24 cellular contexts compared by ENCODE assay signal in genomic region chr15:70781236-70781635, GRCh38. TPM values are rescaled to one million over a fixed set of nuclear protein-coding genes. Genes with fewer than 3 reads are reported as not detected.
DNase-seq lines count a peak whose midpoint lies in the region; ATAC-seq, FAIRE-seq and TF ChIP-seq lines count a peak whose summit lies in the region.
"Had no signal": no experiment of that assay in that cellular context is flagged by ENCODE, and none has a peak within 500 bp of the region (broad histone marks: within the 10 kb centered on the region; RNA-seq: fewer than 3 reads in every experiment).

No MANE protein-coding gene starts in this region.

- H3K36me3 ChIP-seq in GM23338 (ENCODE audit: insufficient read depth): no peaks in the 10 kb centered on the region
- H3K36me3 ChIP-seq in Panc1 (ENCODE audit: control insufficient read depth, insufficient read depth, low read length): no peaks in the 10 kb centered on the region
- H3K36me3 ChIP-seq in hepatocyte (replicated peaks; ENCODE audit: insufficient read depth, low read depth): no peaks in the 10 kb centered on the region
- H3K36me3 ChIP-seq in small intestine (ENCODE audit: control insufficient read depth in 2 of 2, insufficient read depth in 2 of 2, low read length in 2 of 2): no peaks in the 10 kb centered on the region
- H3K36me3 ChIP-seq: sigmoid colon had no signal

- ATAC-seq in GM23338: no peak
- no peak for ATAC-seq in Panc1
- ATAC-seq: activated naive CD4-positive, alpha-beta T cell treated with anti-CD3 and anti-CD28 coated beads, Interleukin-2, amount 50 U/mL, for 72 hours; GM12878; T-cell had no signal

- peak; percentile 44 for DNase-seq in GM23338 (ENCODE audit: low spot score)
- no peak for DNase-seq in Panc1 (ENCODE audit: low read depth, low spot score)
- no peak for DNase-seq in hepatocyte (ENCODE audit: low spot score)
- DNase-seq in small intestine: peak; percentile 55
- DNase-seq in RPMI8226: no peak
- no peak for DNase-seq in NCI-H2081 (lab: John Stamatoyannopoulos, UW)
- no peak for DNase-seq in Kasumi-1 (lab: John Stamatoyannopoulos, UW)
- DNase-seq: activated CD4-positive, alpha-beta T cell treated with anti-CD3 and anti-CD28 coated beads for 48 hours; CD4-positive, alpha-beta T cell; DMS53; effector CD8-positive, alpha-beta T cell; HCEC 1CT; NCI-H1694 treated with DMSO at 0.1 percent for 48 hours; SHP77; sigmoid colon; substantia nigra; T-cell had no signal

- H3K9me3 ChIP-seq in Panc1 (ENCODE audit: control insufficient read depth, insufficient read depth, low read depth, low read length) (no peaks in the 10 kb centered on the region), hepatocyte (ENCODE audit: low read depth) (no peaks in the 10 kb centered on the region), small intestine (ENCODE audit: control insufficient read depth, low read depth) (no peaks in the 10 kb centered on the region)
- H3K9me3 ChIP-seq: sigmoid colon had no signal

- BruUV-seq in Panc1 (replicated peaks; lab: Mats Ljungman, UMichigan): no TSS peak

- no peak for TF ChIP-seq CTCF in GM23338 (conservative IDR thresholded peaks at IDR 0.05; ENCODE audit: low read depth in 2 of 2)
- TF ChIP-seq CTCF in Panc1 (IDR thresholded peaks at IDR 0.05): no peak
- TF ChIP-seq CTCF in hepatocyte (IDR thresholded peaks at IDR 0.05; ENCODE audit: poor library complexity): no peak

- intact Hi-C loops in Panc1 (cut with micrococcal nuclease; ENCODE audit: unreplicated experiment): no loop called here

- H4K20me1 ChIP-seq in GM23338 (replicated peaks; ENCODE audit: insufficient read depth) (no peaks in the 10 kb centered on the region), hepatocyte (ENCODE audit: insufficient read depth, poor library complexity, severe bottlenecking) (no peaks in the 10 kb centered on the region)

- in situ Hi-C loops in Panc1 (cut with HindIII; ENCODE audit: low pct_unique_long_range_greater_than_20kb, low sequenced_read_pairs): no loop called here

- no peaks in the 10 kb centered on the region for H3K9me2 ChIP-seq in GM23338 (ENCODE audit: insufficient read depth)
- H3K9me2 ChIP-seq in hepatocyte (replicated peaks; ENCODE audit: insufficient read depth): no peaks in the 10 kb centered on the region

- no peaks in the 10 kb centered on the region for H3F3A ChIP-seq in GM23338 (replicated peaks; ENCODE audit: low read depth)

- H3K27ac ChIP-seq in GM23338 (ENCODE audit: low read depth): no peak overlapping the region
- peak overlapping the region; percentile 84 for H3K27ac ChIP-seq in Panc1 (ENCODE audit: low read length)
- peak overlapping the region; percentile 23 for H3K27ac ChIP-seq in hepatocyte
- no peak overlapping the region for H3K27ac ChIP-seq in small intestine (ENCODE audit: low read depth in 1 of 2, low read length in 1 of 2)
- H3K27ac ChIP-seq: KMS-11, parathyroid adenoma, sigmoid colon had no signal

- 75% methylated on average over 5 of the region's 5 CpGs for WGBS in hepatocyte (ENCODE audit: low lambda C conversion rate, missing lambda C conversion rate)
- 86 to 94% (median 89%) methylated on average over 5 of the region's 5 CpGs for WGBS in small intestine, 3 donors

- H3K79me2 ChIP-seq in GM23338 (replicated peaks; ENCODE audit: insufficient read depth) (no peaks in the 10 kb centered on the region), hepatocyte (no peaks in the 10 kb centered on the region)
- H3K79me2 ChIP-seq: parathyroid adenoma had no signal

- no peaks in the 10 kb centered on the region for H3K36me3 Mint-ChIP-seq in GM23338 (ENCODE audit: low read depth)
- H3K36me3 Mint-ChIP-seq: activated naive CD4-positive, alpha-beta T cell treated with anti-CD3 and anti-CD28 coated beads, Interleukin-2, amount 50 U/mL, for 72 hours; T-cell had no signal

- H3K27ac Mint-ChIP-seq in GM23338: no peak overlapping the region
- H3K27ac Mint-ChIP-seq: activated naive CD4-positive, alpha-beta T cell treated with anti-CD3 and anti-CD28 coated beads, Interleukin-2, amount 50 U/mL, for 72 hours; activated T-helper 1 cell treated with anti-CD3 and anti-CD28 coated beads, Interleukin-12 subunit alpha, Interleukin-12 subunit beta, Interleukin-2, Interleukin-4 antibody, amounts not matched to agents 30 ng/mL and 10 ng/mL and 1 ng/mL, durations not matched to agents 14 hours and 24 hours and 36 hours; CD4-positive, alpha-beta T cell; nephron; T-cell had no signal

- H2AFZ ChIP-seq in GM23338 (peak overlapping the region; percentile 66; the same call in 1 of the 2 replicates), hepatocyte (no peak overlapping the region)
- H2AFZ ChIP-seq: parathyroid adenoma had no signal

- H3K4me3 ChIP-seq in GM23338: no peak overlapping the region
- H3K4me3 ChIP-seq in Panc1 (ENCODE audit: low read depth in 2 of 2, low read length in 2 of 2): no peak overlapping the region
- no peak overlapping the region for H3K4me3 ChIP-seq in hepatocyte
- no peak overlapping the region for H3K4me3 ChIP-seq in small intestine (ENCODE audit: low read depth in 1 of 2, low read length in 2 of 2)
- H3K4me3 ChIP-seq: GM12878, sigmoid colon had no signal

- H3K4me1 ChIP-seq in GM23338 (ENCODE audit: insufficient read depth) (no peaks in the 10 kb centered on the region), Panc1 (ENCODE audit: control insufficient read depth, insufficient read depth, low read length) (peaks cover 38% of the 10 kb centered on the region), hepatocyte (ENCODE audit: insufficient read depth) (peaks cover 11% of the 10 kb centered on the region), small intestine (ENCODE audit: control insufficient read depth in 2 of 2, insufficient read depth in 1 of 2, low read depth in 1 of 2, low read length in 1 of 2) (peaks cover 0 to 7% of the 10 kb centered on the region in 2 donors)
- H3K4me1 ChIP-seq: parathyroid adenoma, sigmoid colon had no signal

- no peaks in the 10 kb centered on the region for H3K9me3 Mint-ChIP-seq in GM23338
- H3K9me3 Mint-ChIP-seq: activated naive CD4-positive, alpha-beta T cell treated with anti-CD3 and anti-CD28 coated beads, Interleukin-2, amount 50 U/mL, for 72 hours; activated T-helper 1 cell treated with anti-CD3 and anti-CD28 coated beads, Interleukin-12 subunit alpha, Interleukin-12 subunit beta, Interleukin-2, Interleukin-4 antibody, amounts not matched to agents 30 ng/mL and 10 ng/mL and 1 ng/mL, durations not matched to agents 14 hours and 24 hours and 36 hours; CD4-positive, alpha-beta T cell; nephron; T-cell had no signal

- CTCF ChIA-PET in Panc1 (lab: Charles Lee): no interaction called here

- POLR2A ChIA-PET in Panc1 (lab: Charles Lee): no interaction called here

- H3K27me3 ChIP-seq in GM23338 (ENCODE audit: insufficient read depth) (no peaks in the 10 kb centered on the region), Panc1 (ENCODE audit: control insufficient read depth, insufficient read depth, low read length) (no peaks in the 10 kb centered on the region), hepatocyte (no peaks in the 10 kb centered on the region), small intestine (ENCODE audit: control insufficient read depth in 2 of 2, insufficient read depth in 2 of 2, low read length in 2 of 2) (peaks cover 0 to 2% of the 10 kb centered on the region in 2 donors)
- H3K27me3 ChIP-seq: sigmoid colon had no signal

- no peak for FAIRE-seq in small intestine (lab: Jason Lieb, UNC)
- FAIRE-seq: GM12878, TTC549 had no signal

- no peak overlapping the region for H3K4me2 ChIP-seq in GM23338
- H3K4me2 ChIP-seq in hepatocyte: no peak overlapping the region
- H3K4me2 ChIP-seq: KMS-11 had no signal

- no peaks in the 10 kb centered on the region; the same call in 2 of the 3 replicates for H3K4me1 Mint-ChIP-seq in GM23338
- H3K4me1 Mint-ChIP-seq: nephron had no signal

- peaks cover 2% of the 10 kb centered on the region for H3K27me3 Mint-ChIP-seq in GM23338 (ENCODE audit: insufficient read depth, low read depth, poor library complexity)

- H3K4me3 Mint-ChIP-seq in GM23338: no peak overlapping the region
- H3K4me3 Mint-ChIP-seq: activated T-helper 1 cell treated with anti-CD3 and anti-CD28 coated beads, Interleukin-12 subunit alpha, Interleukin-12 subunit beta, Interleukin-2, Interleukin-4 antibody, amounts not matched to agents 30 ng/mL and 10 ng/mL and 1 ng/mL, durations not matched to agents 14 hours and 24 hours and 36 hours; CD4-positive, alpha-beta T cell; T-cell had no signal

RNA-seq across cellular contexts. Expression of gene UACA, which starts 17.9 kb away (rescaled TPM):
- 16.9 and 21.5 TPM in 2 replicates for total RNA-seq in GM23338 (2014; rRNA removed; shearing (Covaris generic))
- 25.9 and 35.8 TPM in 2 replicates for polyA plus RNA-seq in GM23338 (2016; fragmentation: Nextera tagmentation; extraction: Ambion mirVana)
- total RNA-seq in Panc1 (2021; ENCODE audit: unreplicated experiment): 303 TPM
- 124 TPM for polyA plus RNA-seq in Panc1 (2012; ENCODE audit: insufficient read length)
- 46.4 and 46.7 TPM in 2 replicates for total RNA-seq in hepatocyte
- 45.4 and 58.7 TPM in 2 replicates for polyA plus RNA-seq in hepatocyte
- 10 to 100 TPM; 20.2 to 60.3 (median 40.9) TPM for polyA plus RNA-seq in small intestine

Comparison
In these comparisons a context has a peak if more than half of its experiments do, and no peak if none do; other contexts are left out.
1. DNase-seq: peak in GM23338 (single experiment) and small intestine (single experiment); none in Panc1 (single experiment), hepatocyte (single experiment), RPMI8226 (single experiment), NCI-H2081 (0 of 2) and Kasumi-1 (0 of 2).
2. H3K27ac ChIP-seq: peak in Panc1 (single experiment) and hepatocyte (single experiment); none in GM23338 (single experiment) and small intestine (0 of 2).